8 cellular contexts compared by ENCODE assay signal in the genomic region with DNA sequence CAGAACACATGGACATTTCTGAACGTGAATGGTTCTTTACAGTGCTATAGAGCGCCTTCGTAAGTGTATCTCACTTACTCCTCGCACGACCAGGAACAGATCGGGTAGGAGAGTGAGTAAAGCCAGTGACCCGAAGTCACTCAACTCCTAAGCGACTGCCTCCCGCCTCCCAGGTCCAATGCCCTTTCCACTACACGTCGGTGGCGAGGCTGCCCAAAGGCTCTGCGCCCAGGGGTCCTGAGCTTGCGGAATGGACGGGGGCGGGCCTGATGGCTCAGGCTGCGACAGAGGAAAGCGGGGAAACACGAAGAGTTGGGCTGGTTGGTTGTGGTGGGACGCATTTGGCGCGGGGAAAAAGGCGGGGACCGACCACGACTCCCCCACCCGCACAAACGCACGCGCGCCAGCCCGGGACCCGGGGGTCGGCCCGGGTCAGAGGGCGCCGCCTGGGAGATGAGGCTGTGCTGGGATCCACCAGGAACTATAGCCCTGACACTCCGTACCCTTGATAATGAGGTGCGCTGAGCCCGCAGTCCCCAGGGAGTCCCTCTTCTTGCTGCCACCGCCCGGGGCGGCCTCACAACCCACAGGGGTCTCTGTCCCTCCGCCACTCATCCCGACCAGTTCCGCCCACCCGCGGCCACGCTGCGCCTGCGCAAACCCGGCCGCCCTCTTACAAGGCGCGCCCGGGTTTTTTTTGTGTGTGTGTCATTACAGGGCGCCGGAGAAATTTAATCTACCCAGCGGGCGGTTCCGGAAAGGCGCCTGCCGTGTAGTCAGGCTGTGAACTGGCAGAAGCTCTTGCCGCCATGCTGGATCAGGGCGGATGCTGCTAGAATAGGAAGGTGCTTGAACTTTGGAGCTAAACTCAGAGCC. TPM values are rescaled to one million over a fixed set of nuclear protein-coding genes. Genes with fewer than 3 reads are reported as not detected.
DNase-seq lines count a peak whose midpoint lies in the region; ATAC-seq and TF ChIP-seq lines count a peak whose summit lies in the region.

A gene with protein sequence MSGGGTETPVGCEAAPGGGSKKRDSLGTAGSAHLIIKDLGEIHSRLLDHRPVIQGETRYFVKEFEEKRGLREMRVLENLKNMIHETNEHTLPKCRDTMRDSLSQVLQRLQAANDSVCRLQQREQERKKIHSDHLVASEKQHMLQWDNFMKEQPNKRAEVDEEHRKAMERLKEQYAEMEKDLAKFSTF (minus strand): TSS at position 628 of the 876 bp plus-strand sequence. CDS start 13 bp downstream, at position 615.

- H3K27ac ChIP-seq in DOHH2 (ENCODE audit: low read depth, low read length) (peak within 1 kb of the TSS; percentile 63), GM23248 (peak within 1 kb of the TSS; percentile 70)

- 0 out of 2 replicates have a peak, but pooled peaks cover 4% of the 10 kb centered on the region for H3K9me2 ChIP-seq in DOHH2 (replicated peaks; ENCODE audit: control insufficient read depth, low read length)
- no peaks in the 10 kb centered on the region for H3K9me2 ChIP-seq in GM23248 (ENCODE audit: insufficient read depth)

- no peaks in the 10 kb centered on the region for H3K27me3 Mint-ChIP-seq in activated T-helper 1 cell treated with anti-CD3 and anti-CD28 coated beads, Interleukin-12 subunit alpha, Interleukin-12 subunit beta, Interleukin-2, Interleukin-4 antibody, amounts not matched to agents 30 ng/mL and 10 ng/mL and 1 ng/mL, durations not matched to agents 14 hours and 24 hours and 36 hours (ENCODE audit: insufficient read depth)
- H3K27me3 Mint-ChIP-seq in naive B cell = no peaks in the 10 kb centered on the region
- no peaks in the 10 kb centered on the region for H3K27me3 Mint-ChIP-seq in stimulated activated memory B cell treated with anti-CD40 and anti-IgM and Interleukin-4, amounts not matched to agents 10 μg/mL and 1 μg/mL and 100 μg/mL, for 72 hours

- H3K79me2 ChIP-seq in DOHH2 (ENCODE audit: control insufficient read depth, low read length) (peaks cover 21% of the 10 kb centered on the region), GM23248 (ENCODE audit: insufficient read depth) (peaks cover 6% of the 10 kb centered on the region; the same call in 1 of the 2 replicates)

- WGBS in GM23248 (ENCODE audit: low coverage in 1 of 2, low lambda C conversion rate in 2 of 2, missing lambda C conversion rate in 2 of 2), 2 experiments = 1% methylated on average over 50 to 64 of the region's 64 CpGs

- H3K4me3 ChIP-seq in DOHH2 (ENCODE audit: low read length) = peak within 1 kb of the TSS; percentile 95
- H3K4me3 ChIP-seq in GM23248 = peak within 1 kb of the TSS; percentile 83

- H3K9me3 ChIP-seq in DOHH2 (ENCODE audit: control insufficient read depth, insufficient read depth, low read length) = no peaks in the 10 kb centered on the region
- no peaks in the 10 kb centered on the region for H3K9me3 ChIP-seq in GM23248 (ENCODE audit: low read depth)

- H4K20me1 ChIP-seq in DOHH2 (ENCODE audit: control insufficient read depth, insufficient read depth, low read depth, low read length) = no peaks in the 10 kb centered on the region
- no peaks in the 10 kb centered on the region for H4K20me1 ChIP-seq in GM23248 (ENCODE audit: insufficient read depth)

- intact Hi-C loops in activated T-helper 1 cell treated with anti-CD3 and anti-CD28 coated beads, Interleukin-12 subunit alpha, Interleukin-12 subunit beta, Interleukin-2, Interleukin-4 antibody, amounts not matched to agents 30 ng/mL and 10 ng/mL and 1 ng/mL, durations not matched to agents 14 hours and 24 hours and 36 hours (cut with micrococcal nuclease) = loop anchor here (1.0 to 10.0 kb wide), 10 partner anchors 38 to 1409 kb away; a partner anchor contains a TSS

- H3K9me3 Mint-ChIP-seq in activated T-helper 1 cell treated with anti-CD3 and anti-CD28 coated beads, Interleukin-12 subunit alpha, Interleukin-12 subunit beta, Interleukin-2, Interleukin-4 antibody, amounts not matched to agents 30 ng/mL and 10 ng/mL and 1 ng/mL, durations not matched to agents 14 hours and 24 hours and 36 hours = no peaks in the 10 kb centered on the region
- no peaks in the 10 kb centered on the region for H3K9me3 Mint-ChIP-seq in naive B cell
- no peaks in the 10 kb centered on the region for H3K9me3 Mint-ChIP-seq in stimulated activated memory B cell treated with anti-CD40 and anti-IgM and Interleukin-4, amounts not matched to agents 10 μg/mL and 1 μg/mL and 100 μg/mL, for 72 hours

- peak within 1 kb of the TSS; percentile 95 for H3K27ac Mint-ChIP-seq in activated T-helper 1 cell treated with anti-CD3 and anti-CD28 coated beads, Interleukin-12 subunit alpha, Interleukin-12 subunit beta, Interleukin-2, Interleukin-4 antibody, amounts not matched to agents 30 ng/mL and 10 ng/mL and 1 ng/mL, durations not matched to agents 14 hours and 24 hours and 36 hours
- peak within 1 kb of the TSS; percentile 89 to 98 (median 97) for H3K27ac Mint-ChIP-seq in naive B cell
- peak within 1 kb of the TSS; percentile 98 for H3K27ac Mint-ChIP-seq in stimulated activated memory B cell treated with anti-CD40 and anti-IgM and Interleukin-4, amounts not matched to agents 10 μg/mL and 1 μg/mL and 100 μg/mL, for 72 hours

- H3K4me1 Mint-ChIP-seq in activated T-helper 1 cell treated with anti-CD3 and anti-CD28 coated beads, Interleukin-12 subunit alpha, Interleukin-12 subunit beta, Interleukin-2, Interleukin-4 antibody, amounts not matched to agents 30 ng/mL and 10 ng/mL and 1 ng/mL, durations not matched to agents 14 hours and 24 hours and 36 hours (ENCODE audit: low read depth) = peaks cover 35% of the 10 kb centered on the region
- H3K4me1 Mint-ChIP-seq in naive B cell = peaks cover 0 to 25% (median 0%) of the 10 kb centered on the region in 3 donors
- H3K4me1 Mint-ChIP-seq in stimulated activated memory B cell treated with anti-CD40 and anti-IgM and Interleukin-4, amounts not matched to agents 10 μg/mL and 1 μg/mL and 100 μg/mL, for 72 hours = peaks cover 15% of the 10 kb centered on the region

- peak; percentile 100 for DNase-seq in GM23248
- DNase-seq in Kasumi-1 (lab: John Stamatoyannopoulos, UW) = peak; percentile 95 to 98
- DNase-seq in RPMI7951 (ENCODE audit: low read depth) = peak; percentile 96
- DNase-seq in activated T-helper 1 cell treated with anti-CD3 and anti-CD28 coated beads, Interleukin-12 subunit alpha, Interleukin-12 subunit beta, Interleukin-2, Interleukin-4 antibody, amounts not matched to agents 30 ng/mL and 10 ng/mL and 1 ng/mL, durations not matched to agents 14 hours and 24 hours and 36 hours (ENCODE audit: low spot score) = peak; percentile 95
- peak; percentile 96 for DNase-seq in fibroblast of gingiva (ENCODE audit: low read depth)
- peak; percentile 98 for DNase-seq in naive B cell

- peaks cover 8% of the 10 kb centered on the region for H3K36me3 Mint-ChIP-seq in activated T-helper 1 cell treated with anti-CD3 and anti-CD28 coated beads, Interleukin-12 subunit alpha, Interleukin-12 subunit beta, Interleukin-2, Interleukin-4 antibody, amounts not matched to agents 30 ng/mL and 10 ng/mL and 1 ng/mL, durations not matched to agents 14 hours and 24 hours and 36 hours (ENCODE audit: low read depth)
- peaks cover 5 to 8% of the 10 kb centered on the region in 2 donors for H3K36me3 Mint-ChIP-seq in naive B cell
- peaks cover 10% of the 10 kb centered on the region for H3K36me3 Mint-ChIP-seq in stimulated activated memory B cell treated with anti-CD40 and anti-IgM and Interleukin-4, amounts not matched to agents 10 μg/mL and 1 μg/mL and 100 μg/mL, for 72 hours

- peaks cover 24% of the 10 kb centered on the region for H3K4me1 ChIP-seq in DOHH2 (ENCODE audit: control insufficient read depth, low read length)
- H3K4me1 ChIP-seq in GM23248 (ENCODE audit: insufficient read depth) = peaks cover 10% of the 10 kb centered on the region; the same call in 1 of the 2 replicates

- H3K4me3 Mint-ChIP-seq in activated T-helper 1 cell treated with anti-CD3 and anti-CD28 coated beads, Interleukin-12 subunit alpha, Interleukin-12 subunit beta, Interleukin-2, Interleukin-4 antibody, amounts not matched to agents 30 ng/mL and 10 ng/mL and 1 ng/mL, durations not matched to agents 14 hours and 24 hours and 36 hours = peak within 1 kb of the TSS; percentile 96
- H3K4me3 Mint-ChIP-seq in naive B cell = peak within 1 kb of the TSS; percentile 91 to 96 (median 94)
- peak within 1 kb of the TSS; percentile 85 for H3K4me3 Mint-ChIP-seq in stimulated activated memory B cell treated with anti-CD40 and anti-IgM and Interleukin-4, amounts not matched to agents 10 μg/mL and 1 μg/mL and 100 μg/mL, for 72 hours

- peak within 1 kb of the TSS; percentile 94 for H3K4me2 ChIP-seq in DOHH2 (ENCODE audit: low read length)
- peak within 1 kb of the TSS; percentile 98 for H3K4me2 ChIP-seq in GM23248 (ENCODE audit: unreplicated experiment)

- H3K27me3 ChIP-seq in DOHH2 (ENCODE audit: control insufficient read depth, low read length) (no peaks in the 10 kb centered on the region), GM23248 (replicated peaks; ENCODE audit: insufficient read depth) (no peaks in the 10 kb centered on the region)

- TF ChIP-seq CTCF in DOHH2 (IDR thresholded peaks at IDR 0.05; ENCODE audit: low read depth, low read length, poor library complexity, severe bottlenecking) = no peak

- in situ Hi-C loops in GM23248 (cut with MboI) = no loop called here

- H3K36me3 ChIP-seq in DOHH2 (ENCODE audit: control insufficient read depth, low read length) (peaks cover 26% of the 10 kb centered on the region), GM23248 (ENCODE audit: low read depth) (peaks cover 4% of the 10 kb centered on the region; the same call in 1 of the 2 replicates)

- H3K9ac ChIP-seq in GM23248 = peak within 1 kb of the TSS; percentile 87

- H3F3A ChIP-seq in DOHH2 (ENCODE audit: control insufficient read depth, insufficient read depth) = peaks cover 2% of the 10 kb centered on the region; the same call in 1 of the 2 replicates
- no peaks in the 10 kb centered on the region for H3F3A ChIP-seq in GM23248 (ENCODE audit: insufficient read depth)

- peak within 1 kb of the TSS; percentile 96 for H2AFZ ChIP-seq in GM23248

- ATAC-seq in naive B cell (ENCODE audit: low read depth in 2 of 2) = peak; percentile 92 to 93
- ATAC-seq in stimulated activated memory B cell treated with anti-CD40 and anti-IgM and Interleukin-4, amounts not matched to agents 10 μg/mL and 1 μg/mL and 100 μg/mL, for 72 hours = peak; percentile 96

RNA-seq across cellular contexts. Expression of the gene that starts here (rescaled TPM):
- 7.8 and 13.1 TPM in 2 replicates for total RNA-seq in GM23248 (2014; rRNA removed; shearing (Covaris generic))
- polyA plus RNA-seq in GM23248 (2016; fragmentation: Nextera tagmentation; extraction: Ambion mirVana) (14.0 and 14.1 TPM in 2 replicates), naive B cell (ENCODE audit: low read depth in 6 of 6) (10 to 100 TPM; 20.1 to 52.2 (median 32.1) TPM)
- total RNA-seq in RPMI7951 (2014; rRNA removed; shearing (Covaris generic)) = 16.3 and 18.6 TPM in 2 replicates
- total RNA-seq in activated T-helper 1 cell treated with anti-CD3 and anti-CD28 coated beads, Interleukin-12 subunit alpha, Interleukin-12 subunit beta, Interleukin-2, Interleukin-4 antibody, amounts not matched to agents 30 ng/mL and 10 ng/mL and 1 ng/mL, durations not matched to agents 14 hours and 24 hours and 36 hours = 19.6 and 19.7 TPM in 2 replicates

Comparison
In these comparisons a context has a peak if more than half of its experiments do, and no peak if none do; other contexts are left out.
1. Peak in every context shown above with its lines: DNase-seq, ATAC-seq, H3K4me3 ChIP-seq and H3K27ac ChIP-seq.